ENCODE assay signal across 8 cellular contexts in genomic region chr12:48788522-48788851, GRCh38. TPM values are rescaled to one million over a fixed set of nuclear protein-coding genes. Genes with fewer than 3 reads are reported as not detected.
DNase-seq lines count a peak whose midpoint lies in the region; ATAC-seq and TF ChIP-seq lines count a peak whose summit lies in the region.

No MANE protein-coding gene starts in this region.

- DNase-seq in NT2/D1 (ENCODE audit: low read depth, low spot score) (no peak), epithelial cell of esophagus (ENCODE audit: low read depth) (no peak), osteoblast (ENCODE audit: insufficient read length, low spot score, missing footprints) (peak; percentile 94), NCI-H1436 (lab: John Stamatoyannopoulos, UW) (no peak), NCI-H128 (lab: John Stamatoyannopoulos, UW; ENCODE audit: unreplicated experiment) (no peak)
- no peak for DNase-seq in activated CD8-positive, alpha-beta memory T cell treated with anti-CD3 and anti-CD28 coated beads, Interleukin-2, amount 50 U/mL, for 48 hours

- H3K79me2 ChIP-seq in osteoblast (ENCODE audit: insufficient read depth, low read length), result peaks cover 47% of the 10 kb centered on the region

- peak overlapping the region; percentile 94 for H3K4me2 ChIP-seq in osteoblast (ENCODE audit: insufficient read depth, low read length)

- H3K27me3 ChIP-seq in NT2/D1 (ENCODE audit: insufficient read depth, insufficient read length) (no peaks in the 10 kb centered on the region), osteoblast (ENCODE audit: insufficient read depth, low read length) (no peaks in the 10 kb centered on the region)

- no peak for TF ChIP-seq CTCF in C4-2B (conservative IDR thresholded peaks at IDR 0.05)
- TF ChIP-seq CTCF in epithelial cell of esophagus (IDR thresholded peaks at IDR 0.05; ENCODE audit: insufficient read depth, low read depth, low read length, missing control alignments), result no peak
- no peak for TF ChIP-seq CTCF in osteoblast (IDR thresholded peaks at IDR 0.05; ENCODE audit: extremely low read depth, low read depth, low read length)

- H3K4me3 ChIP-seq in NT2/D1 (ENCODE audit: insufficient read length, low read depth), result peak overlapping the region; percentile 86
- H3K4me3 ChIP-seq in epithelial cell of esophagus (ENCODE audit: low read length), result peak overlapping the region; percentile 67
- H3K4me3 ChIP-seq in osteoblast (ENCODE audit: insufficient read depth, low read length), result peak overlapping the region; percentile 86

- no peak for ATAC-seq in HG03469 (IDR thresholded peaks at IDR 0.05; ENCODE audit: unreplicated experiment)

- H3K4me1 ChIP-seq in NT2/D1 (ENCODE audit: insufficient read depth, insufficient read length) (peaks cover 11% of the 10 kb centered on the region), osteoblast (ENCODE audit: insufficient read depth, low read length) (peaks cover 21% of the 10 kb centered on the region)

- H3K36me3 ChIP-seq in NT2/D1 (ENCODE audit: insufficient read depth, insufficient read length, low read length) (no peaks in the 10 kb centered on the region), osteoblast (ENCODE audit: insufficient read depth, low read length) (no peaks in the 10 kb centered on the region)

- H3K9ac ChIP-seq in NT2/D1 (ENCODE audit: insufficient read length, low read depth), result peak overlapping the region; percentile 95

- peak overlapping the region; percentile 81 for H2AFZ ChIP-seq in osteoblast (ENCODE audit: low read length)

- no peaks in the 10 kb centered on the region for H3K9me3 ChIP-seq in NT2/D1 (ENCODE audit: insufficient read depth, low read length)
- H3K9me3 ChIP-seq in osteoblast (ENCODE audit: low read depth, low read length), result no peaks in the 10 kb centered on the region

- peaks cover 27% of the 10 kb centered on the region for H4K20me1 ChIP-seq in osteoblast (ENCODE audit: insufficient read depth, low read length)

- H3K27ac ChIP-seq in C4-2B (peak overlapping the region; percentile 96), osteoblast (ENCODE audit: low read depth, low read length) (peak overlapping the region; percentile 27)

RNA-seq across cellular contexts. Expression of gene ADCY6, which starts 0.4 kb away (rescaled TPM):
- 30.8 and 33.0 TPM in 2 replicates for total RNA-seq in osteoblast

RNA-seq across cellular contexts. Expression of gene CACNB3, which starts 29.8 kb away (rescaled TPM):
- 10.9 and 15.2 TPM in 2 replicates for total RNA-seq in osteoblast
